ENCODE assay signal across 11 cellular contexts in the genomic region with DNA sequence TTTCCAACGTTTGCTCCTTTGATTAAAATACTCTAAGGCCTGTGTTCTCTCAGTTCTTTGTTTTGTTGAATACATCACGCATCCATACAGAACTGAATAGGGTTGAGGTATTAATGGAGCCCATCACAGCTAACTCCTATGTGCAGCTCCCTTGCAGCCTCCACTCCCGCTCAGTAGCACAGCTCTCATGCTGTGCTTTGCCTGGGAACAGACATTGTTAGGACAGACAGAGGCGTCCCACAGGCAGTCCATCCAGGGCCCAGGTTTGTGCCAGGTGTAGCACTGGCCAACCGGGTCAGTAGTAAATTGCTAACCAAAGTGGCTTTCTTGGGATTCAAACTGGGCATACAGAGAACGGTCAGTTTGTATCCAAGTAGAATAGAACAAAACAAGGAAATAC.
"Had no signal": no experiment of that assay in that cellular context is flagged by ENCODE, and none has a peak within 500 bp of the region (broad histone marks: within the 10 kb centered on the region; RNA-seq: fewer than 3 reads in every experiment).

No MANE protein-coding gene starts in this region.

- H3K27ac Mint-ChIP-seq: GM23338, H9, HFFc6 had no signal

- H3K4me1 Mint-ChIP-seq: GM23338, H9 had no signal

- H3K4me2 ChIP-seq: GM23338 had no signal

- H2AFZ ChIP-seq: GM23248 had no signal

- H3K4me1 ChIP-seq: HAP-1 had no signal

- H3K4me3 ChIP-seq: GM23248, GM23338, HAP-1 had no signal

- H3K36me3 ChIP-seq: HAP-1 had no signal

- H3K9me3 Mint-ChIP-seq: GM23338, H9, HFFc6 had no signal

- FAIRE-seq: H1, H54 had no signal

- DNase-seq: GM23248, GOT3, H7, H9, HCEC 1CT, HFFc6 had no signal

- H3K9me3 ChIP-seq: HAP-1 had no signal

- H3K27ac ChIP-seq: GM23248 had no signal

- H3K9ac ChIP-seq: GM23248 had no signal

- H3K4me3 Mint-ChIP-seq: GM23338, H9, HFFc6 had no signal

- ATAC-seq: GM23338, HCT116 had no signal
